Comparison of ENCODE assay signal across 39 cellular contexts in genomic region chr3:80649170-80649569, GRCh38.
"Had no signal": no experiment of that assay in that cellular context is flagged by ENCODE, and none has a peak within 500 bp of the region (broad histone marks: within the 10 kb centered on the region; RNA-seq: fewer than 3 reads in every experiment).

No MANE protein-coding gene starts in this region.

- H3K27me3 Mint-ChIP-seq: activated naive CD4-positive, alpha-beta T cell treated with anti-CD3 and anti-CD28 coated beads, Interleukin-2, amount 10 ng/mL, durations not matched to agents 7 days and 5 days; activated naive CD4-positive, alpha-beta T cell treated with anti-CD3 and anti-CD28 coated beads, Interleukin-2, amount 50 U/mL, for 24 hours; activated naive CD8-positive, alpha-beta T cell; activated naive CD8-positive, alpha-beta T cell treated with anti-CD3 and anti-CD28 coated beads for 36 hours; activated naive CD8-positive, alpha-beta T cell treated with anti-CD3 and anti-CD28 coated beads, Interleukin-2, amount 10 ng/mL, durations not matched to agents 7 days and 5 days; activated T-cell treated with anti-CD3 and anti-CD28 coated beads, Interleukin-2, amount 50 U/mL, for 24 hours; activated T-helper 17 cell treated with anti-CD3 and anti-CD28 coated beads, Interleukin-2, amount 50 U/mL, for 72 hours; brain; central memory CD8-positive, alpha-beta T cell had no signal

- H3K9me3 ChIP-seq: adrenal gland, ascending aorta, body of pancreas had no signal

- H3K27ac ChIP-seq: adrenal gland, ascending aorta, body of pancreas, brain microvascular endothelial cell, breast epithelium, cardiac muscle cell had no signal

- H3K4me1 Mint-ChIP-seq: activated naive CD4-positive, alpha-beta T cell treated with anti-CD3 and anti-CD28 coated beads, Interleukin-2, amount 10 ng/mL, durations not matched to agents 7 days and 5 days; activated naive CD4-positive, alpha-beta T cell treated with anti-CD3 and anti-CD28 coated beads, Interleukin-2, amount 50 U/mL, for 24 hours; activated naive CD8-positive, alpha-beta T cell treated with anti-CD3 and anti-CD28 coated beads for 36 hours; activated naive CD8-positive, alpha-beta T cell treated with anti-CD3 and anti-CD28 coated beads, Interleukin-2, amount 10 ng/mL, durations not matched to agents 7 days and 5 days; activated T-helper 17 cell treated with anti-CD3 and anti-CD28 coated beads, Interleukin-2, amount 50 U/mL, for 72 hours; brain; central memory CD8-positive, alpha-beta T cell had no signal

- H3K27ac Mint-ChIP-seq: activated naive CD4-positive, alpha-beta T cell treated with anti-CD3 and anti-CD28 coated beads for 36 hours; activated naive CD4-positive, alpha-beta T cell treated with anti-CD3 and anti-CD28 coated beads, Interleukin-2, amount 10 ng/mL, durations not matched to agents 7 days and 5 days; activated naive CD4-positive, alpha-beta T cell treated with anti-CD3 and anti-CD28 coated beads, Interleukin-2, amount 50 U/mL, for 24 hours; activated naive CD4-positive, alpha-beta T cell treated with anti-CD3 and anti-CD28 coated beads, Interleukin-2, amount 50 U/mL, for 72 hours; activated naive CD8-positive, alpha-beta T cell; activated naive CD8-positive, alpha-beta T cell treated with anti-CD3 and anti-CD28 coated beads for 36 hours; activated naive CD8-positive, alpha-beta T cell treated with anti-CD3 and anti-CD28 coated beads, Interleukin-2, amount 10 ng/mL, durations not matched to agents 7 days and 5 days; activated T-cell treated with anti-CD3 and anti-CD28 coated beads, Interleukin-2, amount 50 U/mL, for 24 hours; activated T-cell treated with anti-CD3 and anti-CD28 coated beads, Interleukin-2, amount 50 U/mL, for 72 hours; activated T-helper 1 cell treated with anti-CD3 and anti-CD28 coated beads, Interleukin-12 subunit alpha, Interleukin-12 subunit beta, Interleukin-2, Interleukin-4 antibody, amounts not matched to agents 30 ng/mL and 10 ng/mL and 1 ng/mL, durations not matched to agents 14 hours and 24 hours and 36 hours; activated T-helper 17 cell treated with anti-CD3 and anti-CD28 coated beads, Interleukin-2, amount 50 U/mL, for 72 hours; activated T-helper 2 cell treated with anti-CD3 and anti-CD28 coated beads, Interferon-gamma antibody, Interleukin-2, Interleukin-4, amounts not matched to agents 10 μg/mL and 5 μg/mL and 100 μg/mL, durations not matched to agents 14 hours and 24 hours and 36 hours; brain had no signal

- H3K27me3 ChIP-seq: adrenal gland, ascending aorta, body of pancreas, brain microvascular endothelial cell, breast epithelium, cardiac muscle cell had no signal

- H3K4me1 ChIP-seq: adrenal gland, ascending aorta, body of pancreas, breast epithelium had no signal

- H3K9me3 Mint-ChIP-seq: activated naive CD4-positive, alpha-beta T cell treated with anti-CD3 and anti-CD28 coated beads, Interleukin-2, amount 50 U/mL, for 24 hours had no signal

- H3K4me3 ChIP-seq: adrenal gland, ascending aorta, body of pancreas, breast epithelium, cardiac muscle cell had no signal

- H3K36me3 Mint-ChIP-seq: activated naive CD4-positive, alpha-beta T cell treated with anti-CD3 and anti-CD28 coated beads, Interleukin-2, amount 10 ng/mL, durations not matched to agents 7 days and 5 days; activated naive CD4-positive, alpha-beta T cell treated with anti-CD3 and anti-CD28 coated beads, Interleukin-2, amount 50 U/mL, for 24 hours; activated naive CD4-positive, alpha-beta T cell treated with anti-CD3 and anti-CD28 coated beads, Interleukin-2, amount 50 U/mL, for 72 hours; activated naive CD8-positive, alpha-beta T cell; activated naive CD8-positive, alpha-beta T cell treated with anti-CD3 and anti-CD28 coated beads for 36 hours; activated naive CD8-positive, alpha-beta T cell treated with anti-CD3 and anti-CD28 coated beads, Interleukin-2, amount 10 ng/mL, durations not matched to agents 7 days and 5 days; brain had no signal

- FAIRE-seq: astrocyte, bronchial epithelial cell had no signal

- H3K36me3 ChIP-seq: adrenal gland, ascending aorta, brain microvascular endothelial cell, breast epithelium, cardiac muscle cell had no signal

- ATAC-seq: activated naive CD4-positive, alpha-beta T cell treated with anti-CD3 and anti-CD28 coated beads, Interleukin-2, amount 50 U/mL, for 72 hours; activated T-cell treated with anti-CD3 and anti-CD28 coated beads, Interleukin-2, amount 50 U/mL, for 4 hours; activated T-cell treated with anti-CD3 and anti-CD28 coated beads, Interleukin-2, amount 50 U/mL, for 72 hours; activated T-helper 17 cell treated with anti-CD3 and anti-CD28 coated beads, Interleukin-2, amount 50 U/mL, for 72 hours; body of pancreas had no signal

- H3K4me3 Mint-ChIP-seq: activated naive CD4-positive, alpha-beta T cell treated with anti-CD3 and anti-CD28 coated beads for 36 hours; activated naive CD4-positive, alpha-beta T cell treated with anti-CD3 and anti-CD28 coated beads, Interleukin-2, amount 10 ng/mL, durations not matched to agents 7 days and 5 days; activated naive CD4-positive, alpha-beta T cell treated with anti-CD3 and anti-CD28 coated beads, Interleukin-2, amount 50 U/mL, for 24 hours; activated naive CD8-positive, alpha-beta T cell; activated naive CD8-positive, alpha-beta T cell treated with anti-CD3 and anti-CD28 coated beads for 36 hours; activated naive CD8-positive, alpha-beta T cell treated with anti-CD3 and anti-CD28 coated beads, Interleukin-2, amount 10 ng/mL, durations not matched to agents 7 days and 5 days; activated T-cell treated with anti-CD3 and anti-CD28 coated beads, Interleukin-2, amount 50 U/mL, for 24 hours; activated T-cell treated with anti-CD3 and anti-CD28 coated beads, Interleukin-2, amount 50 U/mL, for 4 hours; activated T-cell treated with anti-CD3 and anti-CD28 coated beads, Interleukin-2, amount 50 U/mL, for 72 hours; activated T-helper 1 cell treated with anti-CD3 and anti-CD28 coated beads, Interleukin-12 subunit alpha, Interleukin-12 subunit beta, Interleukin-2, Interleukin-4 antibody, amounts not matched to agents 30 ng/mL and 10 ng/mL and 1 ng/mL, durations not matched to agents 14 hours and 24 hours and 36 hours; activated T-helper 17 cell treated with anti-CD3 and anti-CD28 coated beads, Interleukin-2, amount 50 U/mL, for 72 hours; brain; central memory CD8-positive, alpha-beta T cell had no signal

- DNase-seq: activated effector memory CD4-positive, alpha-beta T cell treated with anti-CD3 and anti-CD28 coated beads, Interleukin-2, amount 50 U/mL, for 16 hours; activated effector memory CD4-positive, alpha-beta T cell treated with Interleukin-2 at 50 U/mL for 16 hours; activated gamma-delta T cell; activated gamma-delta T cell treated with Interleukin-2 at 50 U/mL for 16 hours; activated naive CD4-positive, alpha-beta T cell; activated naive CD4-positive, alpha-beta T cell treated with anti-CD3 and anti-CD28 coated beads for 36 hours; activated naive CD4-positive, alpha-beta T cell treated with anti-CD3 and anti-CD28 coated beads, Interleukin-2, amount 10 ng/mL, durations not matched to agents 7 days and 5 days; activated naive CD4-positive, alpha-beta T cell treated with anti-CD3 and anti-CD28 coated beads, Interleukin-2, amount 50 U/mL, for 16 hours; activated naive CD4-positive, alpha-beta T cell treated with Interleukin-2 at 50 U/mL for 16 hours; activated naive CD8-positive, alpha-beta T cell treated with anti-CD3 and anti-CD28 coated beads for 36 hours; activated naive CD8-positive, alpha-beta T cell treated with anti-CD3 and anti-CD28 coated beads, Interleukin-2, amount 10 ng/mL, durations not matched to agents 7 days and 5 days; activated T-cell treated with anti-CD3 and anti-CD28 coated beads, Interleukin-2, amount 50 U/mL, for 1 hour; activated T-cell treated with anti-CD3 and anti-CD28 coated beads, Interleukin-2, amount 50 U/mL, for 24 hours; activated T-cell treated with anti-CD3 and anti-CD28 coated beads, Interleukin-2, amount 50 U/mL, for 4 hours; activated T-cell treated with anti-CD3 and anti-CD28 coated beads, Interleukin-2, amount 50 U/mL, for 48 hours; activated T-cell treated with anti-CD3 and anti-CD28 coated beads, Interleukin-2, amount 50 U/mL, for 72 hours; adrenal gland; amniotic stem cell; amygdala; anterior cingulate cortex; aorta; body of pancreas; brain microvascular endothelial cell; caudate nucleus; central memory CD4-positive, alpha-beta T cell; cerebellar nuclear complex had no signal
